In the genomic region with DNA sequence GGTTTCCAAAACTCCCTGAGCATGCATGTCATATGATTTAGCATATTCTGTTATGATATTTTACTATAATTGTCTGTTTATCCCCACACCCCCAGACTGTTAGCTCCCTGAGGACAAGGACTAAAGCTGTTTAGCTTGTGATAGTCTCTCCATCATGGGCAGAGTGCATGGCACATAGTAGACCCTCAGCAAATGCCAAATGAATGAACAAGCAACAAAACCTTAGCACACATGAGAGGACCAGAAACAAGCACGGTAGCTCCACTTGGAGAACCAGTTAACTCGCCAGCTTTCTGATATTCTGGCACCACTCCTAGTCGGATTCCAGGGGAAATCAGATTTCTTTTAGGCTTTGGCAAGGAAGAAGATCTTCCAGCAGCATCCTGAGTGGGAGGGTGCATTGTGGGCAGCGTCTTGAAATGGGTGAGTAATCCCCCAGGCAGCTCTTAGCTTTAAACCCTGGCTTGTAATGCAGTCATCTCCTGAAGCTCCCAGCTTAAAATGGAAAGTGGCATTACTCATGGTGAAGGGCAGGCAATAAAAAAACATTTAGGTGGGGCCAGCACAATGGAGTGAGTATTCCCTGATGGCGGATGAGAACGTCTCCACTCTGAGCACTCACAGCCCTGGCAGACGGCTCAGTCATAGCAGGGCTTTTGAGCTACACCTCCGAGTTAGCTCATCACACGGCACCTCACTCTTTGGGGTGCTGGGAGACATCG, we compare ENCODE assay signal across 1 cellular context.
TF ChIP-seq lines count a peak whose summit lies in the region.

No MANE protein-coding gene starts in this region.

TF ChIP-seq in HCT116, 20 proteins besides CTCF, POLR2A, EP300 and RAD21 (continued from another document):
- TF ChIP-seq POLR2AphosphoS5 (IDR thresholded peaks at IDR 0.05; ENCODE audit: low read depth, low read length), result peak; percentile 65
- peak; percentile 90 for TF ChIP-seq SP1 (IDR thresholded peaks at IDR 0.05; ENCODE audit: low read depth)
- no peak for TF ChIP-seq ZNF274 (IDR thresholded peaks at IDR 0.05; ENCODE audit: low read depth, low read length)
- TF ChIP-seq, protein P1, sequence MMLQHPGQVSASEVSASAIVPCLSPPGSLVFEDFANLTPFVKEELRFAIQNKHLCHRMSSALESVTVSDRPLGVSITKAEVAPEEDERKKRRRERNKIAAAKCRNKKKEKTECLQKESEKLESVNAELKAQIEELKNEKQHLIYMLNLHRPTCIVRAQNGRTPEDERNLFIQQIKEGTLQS (IDR thresholded peaks at IDR 0.05), result no peak
- TF ChIP-seq ELF1 (IDR thresholded peaks at IDR 0.05; ENCODE audit: borderline replicate concordance, low read depth), result no peak
- TF ChIP-seq FOSL1 (IDR thresholded peaks at IDR 0.05; ENCODE audit: low read depth), result peak; percentile 96
- TF ChIP-seq, protein P2, sequence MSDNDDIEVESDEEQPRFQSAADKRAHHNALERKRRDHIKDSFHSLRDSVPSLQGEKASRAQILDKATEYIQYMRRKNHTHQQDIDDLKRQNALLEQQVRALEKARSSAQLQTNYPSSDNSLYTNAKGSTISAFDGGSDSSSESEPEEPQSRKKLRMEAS (IDR thresholded peaks at IDR 0.05), result peak; percentile 38; the same call in 1 of the 2 replicates
- peak; percentile 78 for TF ChIP-seq SRF (IDR thresholded peaks at IDR 0.05; ENCODE audit: low read depth)
- peak; percentile 79 for TF ChIP-seq EGR1 (IDR thresholded peaks at IDR 0.05; ENCODE audit: low read depth)
- no peak for TF ChIP-seq SIN3A (IDR thresholded peaks at IDR 0.05; ENCODE audit: low read depth)
- TF ChIP-seq, protein P3, sequence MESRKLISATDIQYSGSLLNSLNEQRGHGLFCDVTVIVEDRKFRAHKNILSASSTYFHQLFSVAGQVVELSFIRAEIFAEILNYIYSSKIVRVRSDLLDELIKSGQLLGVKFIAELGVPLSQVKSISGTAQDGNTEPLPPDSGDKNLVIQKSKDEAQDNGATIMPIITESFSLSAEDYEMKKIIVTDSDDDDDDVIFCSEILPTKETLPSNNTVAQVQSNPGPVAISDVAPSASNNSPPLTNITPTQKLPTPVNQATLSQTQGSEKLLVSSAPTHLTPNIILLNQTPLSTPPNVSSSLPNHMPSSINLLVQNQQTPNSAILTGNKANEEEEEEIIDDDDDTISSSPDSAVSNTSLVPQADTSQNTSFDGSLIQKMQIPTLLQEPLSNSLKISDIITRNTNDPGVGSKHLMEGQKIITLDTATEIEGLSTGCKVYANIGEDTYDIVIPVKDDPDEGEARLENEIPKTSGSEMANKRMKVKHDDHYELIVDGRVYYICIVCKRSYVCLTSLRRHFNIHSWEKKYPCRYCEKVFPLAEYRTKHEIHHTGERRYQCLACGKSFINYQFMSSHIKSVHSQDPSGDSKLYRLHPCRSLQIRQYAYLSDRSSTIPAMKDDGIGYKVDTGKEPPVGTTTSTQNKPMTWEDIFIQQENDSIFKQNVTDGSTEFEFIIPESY (IDR thresholded peaks at IDR 0.05; ENCODE audit: extremely low read depth, insufficient replicate concordance, low read length), result no peak
- TF ChIP-seq EZH2phosphoT487 (IDR thresholded peaks at IDR 0.05; ENCODE audit: borderline replicate concordance), result no peak
- TF ChIP-seq YY1 (IDR thresholded peaks at IDR 0.05; ENCODE audit: extremely low read depth, insufficient replicate concordance, low read depth, low read length), result peak; percentile 81
- TF ChIP-seq ZFX (IDR thresholded peaks at IDR 0.05), result no peak
- TF ChIP-seq EZH2 (IDR thresholded peaks at IDR 0.05), result no peak
- peak; percentile 64; the same call in 1 of the 2 replicates for TF ChIP-seq CEBPB (IDR thresholded peaks at IDR 0.05; ENCODE audit: low read depth)
- peak; percentile 68; the same call in 1 of the 2 replicates for TF ChIP-seq CBX3 (IDR thresholded peaks at IDR 0.05; ENCODE audit: low read depth)
- TF ChIP-seq JUND (IDR thresholded peaks at IDR 0.05), result peak; percentile 95
